In genomic region chr1:247171443-247171842, GRCh38 we compare ENCODE assay signal across 8 cellular contexts. TPM values are rescaled to one million over a fixed set of nuclear protein-coding genes. Genes with fewer than 3 reads are reported as not detected.
DNase-seq lines count a peak whose midpoint lies in the region; ATAC-seq and TF ChIP-seq lines count a peak whose summit lies in the region.
"Not testable (repeated sequence)": the region's sequence is repeated elsewhere in the genome, so short reads cannot be mapped to it uniquely, and the experiment has no call there.

No MANE protein-coding gene starts in this region.

- not testable (repeated sequence) for H3K4me3 ChIP-seq in heart left ventricle, gastrocnemius medialis

- no CpG with 5 or more reads among the region's 46 CpGs for WGBS in heart left ventricle, 4 donors

- not testable (repeated sequence) for H3K36me3 ChIP-seq in heart left ventricle, gastrocnemius medialis

- ATAC-seq in GM18499 (IDR thresholded peaks at IDR 0.05; ENCODE audit: insufficient read depth, unreplicated experiment): peak; percentile 18
- peak; percentile 50 for ATAC-seq in GM19328 (IDR thresholded peaks at IDR 0.05; ENCODE audit: unreplicated experiment)
- ATAC-seq in GM21717 (IDR thresholded peaks at IDR 0.05; ENCODE audit: unreplicated experiment): peak; percentile 70
- ATAC-seq in HG02970 (IDR thresholded peaks at IDR 0.05; ENCODE audit: low FRiP score, unreplicated experiment): peak; percentile 43
- ATAC-seq in HG03439 (IDR thresholded peaks at IDR 0.05; ENCODE audit: unreplicated experiment): peak; percentile 50
- ATAC-seq in activated CD4-positive, CD25-positive, alpha-beta regulatory T cell treated with anti-CD3 and anti-CD28 coated beads, Interleukin-2, amount 50 U/mL, for 24 hours: peak; percentile 52 to 68
- ATAC-seq in heart left ventricle: peak in 3 of 4 donors; percentile 39 to 87 (median 87)
- ATAC-seq in gastrocnemius medialis: peak; percentile 75 to 76

- intact Hi-C loops in heart left ventricle (cut with DNase I): loop anchor here in 2 of 10 donors (5.0 to 10.0 kb wide), 2 partner anchors 47 to 49 kb away; no protein-coding TSS in a partner anchor
- intact Hi-C loops in gastrocnemius medialis (cut with DNase I; ENCODE audit: low total_unique reads): not testable (repeated sequence)

- not testable (repeated sequence) for DNase-seq in heart left ventricle, gastrocnemius medialis

- H3K9me3 ChIP-seq in heart left ventricle: peaks cover 0 to 20% (median 0%) of the 10 kb centered on the region in 12 donors
- not testable (repeated sequence) for H3K9me3 ChIP-seq in gastrocnemius medialis

- peaks cover 0 to 14% (median 0%) of the 10 kb centered on the region in 12 donors for H3K4me1 ChIP-seq in heart left ventricle
- H3K4me1 ChIP-seq in gastrocnemius medialis: not testable (repeated sequence)

- H3K27me3 ChIP-seq in heart left ventricle, gastrocnemius medialis: not testable (repeated sequence)

- TF ChIP-seq CTCF in heart left ventricle (IDR thresholded peaks at IDR 0.05); gastrocnemius medialis (IDR thresholded peaks at IDR 0.05 in 4 of 5, conservative IDR thresholded peaks at IDR 0.05 in 1 of 5): not testable (repeated sequence)

- TF ChIP-seq POLR2A in heart left ventricle (IDR thresholded peaks at IDR 0.05); gastrocnemius medialis (IDR thresholded peaks at IDR 0.05): not testable (repeated sequence)

- in situ Hi-C loops in gastrocnemius medialis (cut with MboI; ENCODE audit: low sequenced_read_pairs in 4 of 4): not testable (repeated sequence)

- H3K27ac ChIP-seq in heart left ventricle, gastrocnemius medialis: not testable (repeated sequence)

RNA-seq across cellular contexts. Expression of gene ZNF124, which starts 0.4 kb away (rescaled TPM):
- total RNA-seq in heart left ventricle (10 to 100 TPM in 5 of 9 donors, 1 to 10 TPM in 4; 7.8 to 13.8 (median 10.9) TPM), gastrocnemius medialis (10 to 100 TPM in 1 of 4 donors, 1 to 10 TPM in 3; 5.4 to 10.3 (median 7.1) TPM)
- polyA plus RNA-seq in heart left ventricle: 1 to 10 TPM in 1 of 2 donors, under 1 TPM in 1; 0.30 to 1.7 TPM

Comparison
In these comparisons a context has a peak if more than half of its experiments do, and no peak if none do; other contexts are left out.
1. ATAC-seq: peak in every context shown above with its lines; median percentile 87 in heart left ventricle; 76 in gastrocnemius medialis; 70 in GM21717; 60 in activated CD4-positive, CD25-positive, alpha-beta regulatory T cell treated with anti-CD3 and anti-CD28 coated beads, Interleukin-2, amount 50 U/mL, for 24 hours; 50 in GM19328; 50 in HG03439; 43 in HG02970; 18 in GM18499.